23 cellular contexts compared by ENCODE assay signal in the genomic region with DNA sequence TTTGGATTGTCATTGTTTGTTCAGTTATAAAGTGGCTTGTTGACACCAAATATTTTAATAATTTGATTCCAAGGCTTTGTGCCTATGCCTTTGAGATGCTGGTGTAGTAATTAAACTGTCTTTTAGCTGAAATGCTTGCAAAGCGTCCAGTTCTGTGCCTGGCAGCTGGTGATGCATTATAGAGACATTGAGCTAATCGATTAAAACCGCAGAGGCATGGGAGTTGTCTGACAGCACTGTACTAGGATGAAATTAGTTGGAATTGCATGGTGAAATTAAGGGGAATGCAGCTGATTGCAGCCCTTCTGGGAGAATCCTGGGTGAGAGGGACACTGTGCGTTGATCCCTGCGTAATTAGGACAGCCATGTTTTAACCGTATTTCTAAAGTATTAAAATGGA.
A peak's percentile ranks its signal among the peaks of the same experiment; 100 is the strongest.
DNase-seq lines count a peak whose midpoint lies in the region; TF ChIP-seq lines count a peak whose summit lies in the region.
"Had no signal": no experiment of that assay in that cellular context is flagged by ENCODE, and none has a peak within 500 bp of the region (broad histone marks: within the 10 kb centered on the region; RNA-seq: fewer than 3 reads in every experiment).

No MANE protein-coding gene starts in this region.

- H3K36me3 Mint-ChIP-seq in brain: no peaks in the 10 kb centered on the region
- H3K36me3 Mint-ChIP-seq: CD4-positive, alpha-beta memory T cell had no signal

- no peaks in the 10 kb centered on the region for H3K4me1 ChIP-seq in prostate gland (replicated peaks)
- H3K4me1 ChIP-seq: SJSA1 had no signal

- H3K27ac ChIP-seq in prostate gland: no peak overlapping the region
- H3K27ac ChIP-seq: PC-9, SJSA1 had no signal

- peak; percentile 9 for DNase-seq in AG20443 (ENCODE audit: low spot score)
- peak; percentile 41 for DNase-seq in NCI-H2227 (lab: John Stamatoyannopoulos, UW; ENCODE audit: unreplicated experiment)
- DNase-seq in retina: peak; percentile 49
- DNase-seq in NCI-H146 treated with DMSO at 0.1 percent for 48 hours (lab: John Stamatoyannopoulos, UW; ENCODE audit: unreplicated experiment): no peak
- DNase-seq in EL: no peak
- no peak for DNase-seq in prostate gland (ENCODE audit: low spot score)
- DNase-seq: C1 segment of cervical spinal cord; CD4-positive, alpha-beta memory T cell; COR-L47; DMS53; Karpas-422; NCI-H1092; NCI-H1417 treated with DMSO at 0.1 percent for 48 hours; NCI-H187; NCI-H2081 treated with DMSO at 0.1 percent for 48 hours; NCI-H2171 treated with DMSO at 0.1 percent for 48 hours; NCI-H446; NCI-H524 treated with DMSO at 0.1 percent for 48 hours; NCI-H774; PC-9 had no signal

- 80% methylated on average over 6 of the region's 6 CpGs for WGBS in prostate gland

- peaks cover 61% of the 10 kb centered on the region for H3K4me1 Mint-ChIP-seq in brain
- H3K4me1 Mint-ChIP-seq: CD4-positive, alpha-beta memory T cell had no signal

- no peak for TF ChIP-seq POLR2A in prostate gland (IDR thresholded peaks at IDR 0.05)

- no peaks in the 10 kb centered on the region for H3K36me3 ChIP-seq in prostate gland
- H3K36me3 ChIP-seq: SJSA1 had no signal

- no peaks in the 10 kb centered on the region for H3K9me3 Mint-ChIP-seq in brain

- H3K4me3 ChIP-seq in prostate gland: no peak overlapping the region
- H3K4me3 ChIP-seq: GM12878, PC-9, SJSA1 had no signal

- TF ChIP-seq CTCF in brain (conservative IDR thresholded peaks at IDR 0.05) (no peak), prostate gland (IDR thresholded peaks at IDR 0.05) (no peak)

- no peaks in the 10 kb centered on the region for H3K27me3 ChIP-seq in prostate gland (replicated peaks; ENCODE audit: insufficient read depth)
- H3K27me3 ChIP-seq: SJSA1 had no signal

- H3K4me3 Mint-ChIP-seq in brain: peak overlapping the region in 3 of 5 experiments; percentile 55 to 73 (median 62)
- H3K4me3 Mint-ChIP-seq: CD4-positive, alpha-beta memory T cell had no signal

- H3K9me3 ChIP-seq in prostate gland: no peaks in the 10 kb centered on the region
- H3K9me3 ChIP-seq: SJSA1 had no signal

- intact Hi-C loops in prostate gland (cut with DNase I): no loop called here

- no peaks in the 10 kb centered on the region for H3K27me3 Mint-ChIP-seq in brain

- H3K27ac Mint-ChIP-seq in brain: peak overlapping the region; percentile 17 to 93 (median 43)
- H3K27ac Mint-ChIP-seq: CD4-positive, alpha-beta memory T cell had no signal

Comparison
In these comparisons a context has a peak if more than half of its experiments do, and no peak if none do; other contexts are left out.
1. DNase-seq: peak in AG20443 (single experiment), NCI-H2227 (single experiment) and retina (single experiment); none in NCI-H146 treated with DMSO at 0.1 percent for 48 hours (single experiment), EL (single experiment) and prostate gland (single experiment).